23 cellular contexts compared by ENCODE assay signal in genomic region chr1:222730866-222731265, GRCh38. TPM values are rescaled to one million over a fixed set of nuclear protein-coding genes. Genes with fewer than 3 reads are reported as not detected.
DNase-seq lines count a peak whose midpoint lies in the region; ATAC-seq and FAIRE-seq lines count a peak whose summit lies in the region.
"Had no signal": no experiment of that assay in that cellular context is flagged by ENCODE, and none has a peak within 500 bp of the region (broad histone marks: within the 10 kb centered on the region; RNA-seq: fewer than 3 reads in every experiment).

No MANE protein-coding gene starts in this region.

- no peak for ATAC-seq in activated naive CD8-positive, alpha-beta T cell treated with anti-CD3 and anti-CD28 coated beads, Interleukin-2, amount 50 U/mL, for 24 hours
- ATAC-seq in memory B cell (ENCODE audit: low read depth) (no peak), HG03442 (IDR thresholded peaks at IDR 0.05; ENCODE audit: unreplicated experiment) (no peak)
- ATAC-seq: HepG2 had no signal

- H3K4me1 Mint-ChIP-seq in activated naive CD8-positive, alpha-beta T cell treated with anti-CD3 and anti-CD28 coated beads, Interleukin-2, amount 50 U/mL, for 24 hours, result peaks cover 19% of the 10 kb centered on the region
- H3K4me1 Mint-ChIP-seq in activated naive CD8-positive, alpha-beta T cell treated with anti-CD3 and anti-CD28 coated beads for 36 hours, result peaks cover 12% of the 10 kb centered on the region
- H3K4me1 Mint-ChIP-seq in memory B cell, result peaks cover 35% of the 10 kb centered on the region

- H3K9me3 Mint-ChIP-seq in activated naive CD8-positive, alpha-beta T cell treated with anti-CD3 and anti-CD28 coated beads, Interleukin-2, amount 50 U/mL, for 24 hours, result no peaks in the 10 kb centered on the region
- H3K9me3 Mint-ChIP-seq in activated naive CD8-positive, alpha-beta T cell treated with anti-CD3 and anti-CD28 coated beads for 36 hours, result no peaks in the 10 kb centered on the region
- no peaks in the 10 kb centered on the region for H3K9me3 Mint-ChIP-seq in memory B cell

- peaks cover 56% of the 10 kb centered on the region for H3K36me3 Mint-ChIP-seq in activated naive CD8-positive, alpha-beta T cell treated with anti-CD3 and anti-CD28 coated beads, Interleukin-2, amount 50 U/mL, for 24 hours (ENCODE audit: low read depth)
- peaks cover 16% of the 10 kb centered on the region for H3K36me3 Mint-ChIP-seq in activated naive CD8-positive, alpha-beta T cell treated with anti-CD3 and anti-CD28 coated beads for 36 hours
- H3K36me3 Mint-ChIP-seq in memory B cell, result peaks cover 31% of the 10 kb centered on the region

- DNase-seq in activated naive CD8-positive, alpha-beta T cell treated with anti-CD3 and anti-CD28 coated beads, Interleukin-2, amount 50 U/mL, for 24 hours, result no peak
- no peak for DNase-seq in activated naive CD8-positive, alpha-beta T cell treated with anti-CD3 and anti-CD28 coated beads for 36 hours
- DNase-seq in GM19239 (ENCODE audit: insufficient read length, low spot score) (no peak), memory B cell (ENCODE audit: low spot score in 2 of 2) (no peak), amniotic stem cell (lab: John Stamatoyannopoulos, UW) (no peak), EL (no peak)
- DNase-seq in central memory CD4-positive, alpha-beta T cell, result no peak
- DNase-seq: C1 segment of cervical spinal cord; DMS 273 treated with DMSO at 0.1 percent for 48 hours; GF-D8; KG1; MV-4-11; NCI-H1694 treated with DMSO at 0.1 percent for 48 hours; NK-92 treated with Interleukin-12 subunit alpha and Interleukin-12 subunit beta, amount 100 ng/mL, for 24 hours; OCI-M1; SHP77 had no signal

- peak; percentile 47 for FAIRE-seq in GM19239 (lab: Jason Lieb, UNC)
- FAIRE-seq: GM18507, H54, HepG2 had no signal

- peak overlapping the region; percentile 48 for H3K27ac Mint-ChIP-seq in activated naive CD8-positive, alpha-beta T cell treated with anti-CD3 and anti-CD28 coated beads, Interleukin-2, amount 50 U/mL, for 24 hours
- no peak overlapping the region for H3K27ac Mint-ChIP-seq in activated naive CD8-positive, alpha-beta T cell treated with anti-CD3 and anti-CD28 coated beads for 36 hours
- peak overlapping the region; percentile 60 for H3K27ac Mint-ChIP-seq in memory B cell

- H3K4me3 Mint-ChIP-seq in activated naive CD8-positive, alpha-beta T cell treated with anti-CD3 and anti-CD28 coated beads, Interleukin-2, amount 50 U/mL, for 24 hours, result no peak overlapping the region
- H3K4me3 Mint-ChIP-seq in activated naive CD8-positive, alpha-beta T cell treated with anti-CD3 and anti-CD28 coated beads for 36 hours, result no peak overlapping the region
- H3K4me3 Mint-ChIP-seq in memory B cell, result peak overlapping the region; percentile 55

- H3K27me3 Mint-ChIP-seq in activated naive CD8-positive, alpha-beta T cell treated with anti-CD3 and anti-CD28 coated beads, Interleukin-2, amount 50 U/mL, for 24 hours, result no peaks in the 10 kb centered on the region
- H3K27me3 Mint-ChIP-seq in activated naive CD8-positive, alpha-beta T cell treated with anti-CD3 and anti-CD28 coated beads for 36 hours, result no peaks in the 10 kb centered on the region
- no peaks in the 10 kb centered on the region for H3K27me3 Mint-ChIP-seq in memory B cell

RNA-seq across cellular contexts. Expression of gene FAM177B, which starts 6.1 kb away (rescaled TPM):
- total RNA-seq in activated naive CD8-positive, alpha-beta T cell treated with anti-CD3 and anti-CD28 coated beads for 36 hours, result not detected
- total RNA-seq: A673, Daoy, HepG2, RPMI7951 had no signal

RNA-seq across cellular contexts. Expression of gene BROX, which starts 18.5 kb away (rescaled TPM):
- total RNA-seq in activated naive CD8-positive, alpha-beta T cell treated with anti-CD3 and anti-CD28 coated beads for 36 hours, result 10 to 100 TPM; 36.7 to 37.6 TPM

RNA-seq across cellular contexts. Expression of gene AIDA, which starts 18.6 kb away (rescaled TPM):
- 10 to 100 TPM; 69.6 to 73.6 TPM for total RNA-seq in activated naive CD8-positive, alpha-beta T cell treated with anti-CD3 and anti-CD28 coated beads for 36 hours
